8 cellular contexts compared by ENCODE assay signal in the genomic region with DNA sequence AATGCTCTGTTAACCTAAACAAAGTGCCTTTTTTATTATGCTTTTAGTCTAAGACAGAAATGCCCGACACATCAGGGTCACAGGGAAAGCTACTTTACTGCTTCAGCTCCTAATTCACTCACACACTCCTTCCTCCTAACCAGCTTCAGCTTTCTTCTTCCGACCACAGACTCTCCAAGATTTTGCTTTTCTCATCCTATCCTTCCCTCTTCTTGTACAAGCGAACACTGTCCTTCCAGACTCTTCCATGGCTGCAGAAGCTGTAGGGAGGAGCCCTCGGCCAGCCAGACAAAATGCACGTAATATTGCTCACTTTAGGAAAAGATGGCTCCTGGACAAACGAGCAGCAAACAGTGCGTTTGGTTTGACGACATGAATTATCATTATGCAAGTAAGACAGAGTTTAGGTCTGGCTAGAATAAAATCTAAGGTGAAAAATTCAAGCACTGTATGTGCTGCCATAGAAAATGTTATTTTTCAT. TPM values are rescaled to one million over a fixed set of nuclear protein-coding genes. Genes with fewer than 3 reads are reported as not detected.
DNase-seq lines count a peak whose midpoint lies in the region; ATAC-seq and TF ChIP-seq lines count a peak whose summit lies in the region.

No MANE protein-coding gene starts in this region.

- CTCF ChIA-PET in A673 (lab: Charles Lee), result interaction anchor here (0.6 to 1.7 kb wide), 19 partner anchors 9 to 1040 kb away, joined by 3 to 12 read pairs (median 3); partner anchors contain the start of gene NFE2L2

- WGBS in esophagus squamous epithelium, 2 donors, result 2 to 7% methylated on average over 8 of the region's 8 CpGs

- H3K4me1 ChIP-seq in A673 (ENCODE audit: insufficient read depth, low read length, poor library complexity, severe bottlenecking) (peaks cover 52% of the 10 kb centered on the region), Peyer's patch (peaks cover 0 to 14% (median 0%) of the 10 kb centered on the region in 4 donors), esophagus squamous epithelium (peaks cover 0 to 69% (median 30%) of the 10 kb centered on the region in 3 donors), neutrophil (ENCODE audit: control insufficient read depth in 1 of 2, insufficient read depth in 1 of 2, low read depth in 1 of 2, low read length in 1 of 2) (peaks cover 22% of the 10 kb centered on the region in 2 experiments)

- H3K9me3 ChIP-seq in A673 (ENCODE audit: low read depth, low read length, poor library complexity, severe bottlenecking) (no peaks in the 10 kb centered on the region), Peyer's patch (no peaks in the 10 kb centered on the region), esophagus squamous epithelium (no peaks in the 10 kb centered on the region), neutrophil (no peaks in the 10 kb centered on the region)

- POLR2A ChIA-PET in A673 (lab: Charles Lee; ENCODE audit: low non-redundant PET), result interaction anchor here (0.7 kb wide), 1 partner anchor 860 kb away, joined by 3 read pairs; no protein-coding TSS in a partner anchor

- no peak for ATAC-seq in GM21786 (IDR thresholded peaks at IDR 0.05; ENCODE audit: unreplicated experiment)

- H3K27ac Mint-ChIP-seq in glutamatergic neuron (ENCODE audit: unreplicated experiment), result no peak overlapping the region

- H3K36me3 ChIP-seq in A673 (ENCODE audit: insufficient read depth, low read length, poor library complexity, severe bottlenecking), result no peaks in the 10 kb centered on the region
- no peaks in the 10 kb centered on the region for H3K36me3 ChIP-seq in Peyer's patch
- no peaks in the 10 kb centered on the region for H3K36me3 ChIP-seq in esophagus squamous epithelium
- H3K36me3 ChIP-seq in neutrophil, result no peaks in the 10 kb centered on the region

- no peak overlapping the region for H3K4me3 Mint-ChIP-seq in glutamatergic neuron (ENCODE audit: unreplicated experiment)

- BruUV-seq in A673 (replicated peaks; lab: Mats Ljungman, UMichigan), result no TSS peak

- TF ChIP-seq CTCF in A673 (conservative IDR thresholded peaks at IDR 0.05; ENCODE audit: low read depth, low read length), result no peak
- no peak for TF ChIP-seq CTCF in Peyer's patch (IDR thresholded peaks at IDR 0.05)
- TF ChIP-seq CTCF in esophagus squamous epithelium (IDR thresholded peaks at IDR 0.05), result peak in 1 of 6 experiments; percentile 10
- no peak for TF ChIP-seq CTCF in neutrophil (IDR thresholded peaks at IDR 0.05)
- TF ChIP-seq CTCF in glutamatergic neuron (IDR thresholded peaks at IDR 0.05; ENCODE audit: partially characterized antibody, unreplicated experiment), result no peak

- peaks cover 30% of the 10 kb centered on the region for H3K4me1 Mint-ChIP-seq in glutamatergic neuron (ENCODE audit: low read depth, unreplicated experiment)

- no peaks in the 10 kb centered on the region for H3K27me3 Mint-ChIP-seq in glutamatergic neuron (ENCODE audit: unreplicated experiment)

- peak overlapping the region; percentile 66 for H3K27ac ChIP-seq in A673 (ENCODE audit: low read depth, low read length, poor library complexity, severe bottlenecking)
- peak overlapping the region; percentile 68 to 85 (median 74) for H3K27ac ChIP-seq in Peyer's patch
- peak overlapping the region; percentile 76 to 91 (median 88) for H3K27ac ChIP-seq in esophagus squamous epithelium
- peak overlapping the region; percentile 79 for H3K27ac ChIP-seq in neutrophil

- peaks cover 4% of the 10 kb centered on the region for H3K9me3 Mint-ChIP-seq in glutamatergic neuron (ENCODE audit: unreplicated experiment)

- no peak for TF ChIP-seq POLR2A in Peyer's patch (IDR thresholded peaks at IDR 0.05)
- no peak for TF ChIP-seq POLR2A in esophagus squamous epithelium (IDR thresholded peaks at IDR 0.05)

- peak overlapping the region; percentile 28 for H3K4me3 ChIP-seq in A673 (ENCODE audit: low read depth, low read length, poor library complexity, severe bottlenecking)
- peak overlapping the region in 3 of 4 donors; percentile 19 to 48 (median 43) for H3K4me3 ChIP-seq in Peyer's patch
- peak overlapping the region; percentile 5 to 60 (median 40) for H3K4me3 ChIP-seq in esophagus squamous epithelium
- peak overlapping the region; percentile 33 to 49 for H3K4me3 ChIP-seq in neutrophil (ENCODE audit: low read depth in 1 of 2, low read length in 1 of 2)

- H3K27me3 ChIP-seq in A673 (replicated peaks; ENCODE audit: insufficient read depth, low read depth, low read length, poor library complexity), result no peaks in the 10 kb centered on the region
- no peaks in the 10 kb centered on the region for H3K27me3 ChIP-seq in Peyer's patch
- H3K27me3 ChIP-seq in esophagus squamous epithelium, result no peaks in the 10 kb centered on the region
- peaks cover 11% of the 10 kb centered on the region for H3K27me3 ChIP-seq in neutrophil

- DNase-seq in A673 (ENCODE audit: low spot score) (no peak), H4 (ENCODE audit: low spot score) (peak; percentile 25), Peyer's patch (peak in 1 of 3 donors; percentile 54), esophagus squamous epithelium (lab: John Stamatoyannopoulos, UW) (no peak), glutamatergic neuron (no peak)
- DNase-seq in activated CD4-positive, CD25-positive, alpha-beta regulatory T cell treated with anti-CD3 and anti-CD28 coated beads, Interleukin-2, amount 50 U/mL, for 72 hours, result no peak

- H3K36me3 Mint-ChIP-seq in glutamatergic neuron (ENCODE audit: unreplicated experiment), result no peaks in the 10 kb centered on the region

- intact Hi-C loops in A673 (cut with micrococcal nuclease; ENCODE audit: unreplicated experiment) (loop anchor here (2.0 to 10.0 kb wide), 4 partner anchors 100 to 598 kb away; partner anchors contain the start of gene NFE2L2), esophagus squamous epithelium (cut with DNase I) (loop anchor here (10.0 kb wide), 2 partner anchors 100 to 250 kb away; partner anchors contain the start of gene NFE2L2)

RNA-seq across cellular contexts. Expression of gene HNRNPA3, which starts 47.5 kb away (rescaled TPM):
- total RNA-seq in A673 (2021), result 454 and 462 TPM in 2 replicates
- total RNA-seq in H4 (2014; rRNA removed; shearing (Covaris generic)), result 29.8 and 34.9 TPM in 2 replicates
- 100 to 1,000 TPM in 1 of 4 donors, 10 to 100 TPM in 3; 40.8 to 112 (median 60.5) TPM for total RNA-seq in Peyer's patch
- total RNA-seq in esophagus squamous epithelium, result 10 to 100 TPM; 34.9 to 78.2 (median 61.6) TPM
- 251 TPM for total RNA-seq in glutamatergic neuron (ENCODE audit: unreplicated experiment)
